Comparison of ENCODE assay signal across 1 cellular context in genomic region chr19:45782162-45782623, GRCh38.
TF ChIP-seq lines count a peak whose summit lies in the region.

TSS of gene DMPK (minus strand) at chr19:45782490. CDS start at chr19:45782352, 138 bp downstream.

TF ChIP-seq in GM12878, 131 proteins besides CTCF, POLR2A, EP300 and RAD21 (continued from another document):
- TF ChIP-seq DPF2 (IDR thresholded peaks at IDR 0.05) (no peak), MLLT1 (IDR thresholded peaks at IDR 0.05) (no peak), LARP7 (IDR thresholded peaks at IDR 0.05) (no peak), RCOR1 (conservative IDR thresholded peaks at IDR 0.05; ENCODE audit: low read depth, low read length) (no peak), ZNF207 (IDR thresholded peaks at IDR 0.05; ENCODE audit: borderline replicate concordance) (no peak), BACH1 (IDR thresholded peaks at IDR 0.05; ENCODE audit: borderline replicate concordance) (no peak), CREB1 (IDR thresholded peaks at IDR 0.05; ENCODE audit: low read depth) (no peak), JUND (IDR thresholded peaks at IDR 0.05; ENCODE audit: low read depth, low read length) (no peak), JUNB (IDR thresholded peaks at IDR 0.05) (no peak)
